In the genomic region with DNA sequence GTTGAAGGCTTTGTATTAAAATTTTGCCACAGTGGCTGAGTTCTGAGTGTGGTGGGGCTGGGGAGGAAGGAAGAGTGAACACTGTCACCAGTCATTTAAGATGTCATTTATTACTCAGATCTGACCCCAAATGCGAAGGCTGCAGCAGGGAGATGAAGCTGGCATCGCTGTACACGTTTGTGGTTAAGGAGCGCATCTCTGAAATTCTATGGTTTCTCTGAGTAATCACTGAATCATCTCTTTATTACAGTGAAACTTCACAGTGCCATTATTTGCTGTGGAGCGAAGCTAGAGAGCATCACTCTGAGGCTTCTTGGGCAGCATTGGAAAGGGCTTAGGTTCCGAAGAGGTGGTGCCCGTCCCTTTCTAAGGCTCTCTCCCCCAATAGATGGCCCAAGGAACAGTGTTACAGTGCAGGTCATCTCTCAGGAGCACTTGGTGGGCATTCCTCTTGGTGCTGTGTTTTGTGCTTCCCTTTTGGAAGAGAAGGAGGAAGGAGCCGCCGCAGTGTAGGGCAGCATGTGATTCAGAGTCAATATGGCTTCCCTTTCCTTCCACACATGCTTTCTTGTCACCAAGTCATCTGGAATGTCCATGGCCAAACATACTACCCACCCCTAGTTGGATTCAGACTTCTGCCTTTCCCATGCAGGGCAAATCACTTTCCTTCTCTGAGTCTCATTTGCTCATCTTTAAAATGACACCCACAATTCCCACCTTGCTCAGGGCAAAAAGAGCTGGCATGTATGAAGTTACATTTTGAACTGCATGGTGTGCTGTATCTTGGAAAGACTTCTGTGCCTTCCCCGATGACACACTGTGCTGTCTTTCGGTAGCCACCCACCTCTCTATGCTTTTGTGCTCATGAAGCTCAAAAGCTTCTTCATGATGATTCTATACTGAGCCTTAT, we compare ENCODE assay signal across 7 cellular contexts. TPM values are rescaled to one million over a fixed set of nuclear protein-coding genes. Genes with fewer than 3 reads are reported as not detected.
A peak's percentile ranks its signal among the peaks of the same experiment; 100 is the strongest.
DNase-seq lines count a peak whose midpoint lies in the region; ATAC-seq lines count a peak whose summit lies in the region.

No MANE protein-coding gene starts in this region.

- H3K27ac Mint-ChIP-seq in activated CD8-positive, alpha-beta memory T cell treated with anti-CD3 and anti-CD28 coated beads, Interleukin-2, amount 10 ng/mL, durations not matched to agents 7 days and 5 days, result peak overlapping the region; percentile 90

- ATAC-seq in GM21360 (IDR thresholded peaks at IDR 0.05; ENCODE audit: unreplicated experiment), result peak; percentile 64
- ATAC-seq in activated CD8-positive, alpha-beta memory T cell treated with anti-CD3 and anti-CD28 coated beads, Interleukin-2, amount 10 ng/mL, durations not matched to agents 7 days and 5 days, result peak; percentile 89
- ATAC-seq in HG03045 (IDR thresholded peaks at IDR 0.05; ENCODE audit: unreplicated experiment), result no peak

- DNase-seq in HS-5 (ENCODE audit: low read depth), result peak; percentile 90
- DNase-seq in activated CD8-positive, alpha-beta memory T cell treated with anti-CD3 and anti-CD28 coated beads, Interleukin-2, amount 10 ng/mL, durations not matched to agents 7 days and 5 days, result peak; percentile 94
- DNase-seq in fibroblast of peridontal ligament (ENCODE audit: extremely low read depth), result peak; percentile 90
- peak; percentile 19 for DNase-seq in stimulated activated CD8-positive, alpha-beta memory T cell treated with anti-CD3 and anti-CD28 coated beads, Interleukin-7, amount 100 ng/mL, for 1 hour (ENCODE audit: low read depth in 2 of 2)
- no peak for DNase-seq in globus pallidus (ENCODE audit: low spot score)

- H3K9me3 Mint-ChIP-seq in activated CD8-positive, alpha-beta memory T cell treated with anti-CD3 and anti-CD28 coated beads, Interleukin-2, amount 10 ng/mL, durations not matched to agents 7 days and 5 days (ENCODE audit: low read depth), result peaks cover 8% of the 10 kb centered on the region

- peaks cover 96% of the 10 kb centered on the region for H3K4me1 Mint-ChIP-seq in activated CD8-positive, alpha-beta memory T cell treated with anti-CD3 and anti-CD28 coated beads, Interleukin-2, amount 10 ng/mL, durations not matched to agents 7 days and 5 days

- peak overlapping the region; percentile 41 for H3K4me3 Mint-ChIP-seq in activated CD8-positive, alpha-beta memory T cell treated with anti-CD3 and anti-CD28 coated beads, Interleukin-2, amount 10 ng/mL, durations not matched to agents 7 days and 5 days

- peaks cover 18% of the 10 kb centered on the region for H3K27me3 Mint-ChIP-seq in activated CD8-positive, alpha-beta memory T cell treated with anti-CD3 and anti-CD28 coated beads, Interleukin-2, amount 10 ng/mL, durations not matched to agents 7 days and 5 days

- H3K36me3 Mint-ChIP-seq in activated CD8-positive, alpha-beta memory T cell treated with anti-CD3 and anti-CD28 coated beads, Interleukin-2, amount 10 ng/mL, durations not matched to agents 7 days and 5 days, result peaks cover 38% of the 10 kb centered on the region

- CTCF ChIA-PET in activated CD8-positive, alpha-beta memory T cell treated with anti-CD3 and anti-CD28 coated beads, Interleukin-2, amount 10 ng/mL, durations not matched to agents 7 days and 5 days (lab: Charles Lee), result interaction anchor here (0.7 to 2.9 kb wide), 20 partner anchors 9 to 303 kb away, joined by 3 to 23 read pairs (median 4); partner anchors contain the start of genes AKNA, TEX48 and TNFSF8

RNA-seq across cellular contexts. Expression of gene TEX48, which starts 9.3 kb away (rescaled TPM):
- total RNA-seq in activated CD8-positive, alpha-beta memory T cell treated with anti-CD3 and anti-CD28 coated beads, Interleukin-2, amount 10 ng/mL, durations not matched to agents 7 days and 5 days, result 1 to 10 TPM in 1 of 2 experiments, under 1 TPM in 1; 0.73 to 1.6 TPM

RNA-seq across cellular contexts. Expression of gene TEX53, which starts 33.7 kb away (rescaled TPM):
- not detected for total RNA-seq in activated CD8-positive, alpha-beta memory T cell treated with anti-CD3 and anti-CD28 coated beads, Interleukin-2, amount 10 ng/mL, durations not matched to agents 7 days and 5 days
